ENCODE assay signal across 16 cellular contexts in genomic region chr13:99227331-99227900, GRCh38. TPM values are rescaled to one million over a fixed set of nuclear protein-coding genes. Genes with fewer than 3 reads are reported as not detected.
A peak's percentile ranks its signal among the peaks of the same experiment; 100 is the strongest.
DNase-seq lines count a peak whose midpoint lies in the region; ATAC-seq and TF ChIP-seq lines count a peak whose summit lies in the region.
"Had no signal": no experiment of that assay in that cellular context is flagged by ENCODE, and none has a peak within 500 bp of the region (broad histone marks: within the 10 kb centered on the region; RNA-seq: fewer than 3 reads in every experiment).

No MANE protein-coding gene starts in this region.

- peaks cover 63 to 86% (median 76%) of the 10 kb centered on the region in 4 donors for H3K4me1 Mint-ChIP-seq in CD4-positive, alpha-beta memory T cell
- peaks cover 93% of the 10 kb centered on the region for H3K4me1 Mint-ChIP-seq in activated B cell treated with CpG ODN at 0.5 μM for 24 hours
- H3K4me1 Mint-ChIP-seq in naive thymus-derived CD4-positive, alpha-beta T cell: peaks cover 67 to 93% (median 81%) of the 10 kb centered on the region in 7 donors

- no peak overlapping the region for H3K4me3 ChIP-seq in CD4-positive, alpha-beta memory T cell (ENCODE audit: low read length in 2 of 2)
- no peak overlapping the region for H3K4me3 ChIP-seq in naive thymus-derived CD4-positive, alpha-beta T cell (ENCODE audit: low read length)
- no peak overlapping the region for H3K4me3 ChIP-seq in esophagus squamous epithelium
- H3K4me3 ChIP-seq: hepatocyte, right lobe of liver, stomach had no signal

- ATAC-seq in activated B cell treated with CpG ODN at 0.5 μM for 24 hours (ENCODE audit: low read depth) (no peak), HG02571 (IDR thresholded peaks at IDR 0.05; ENCODE audit: unreplicated experiment) (no peak)
- ATAC-seq in naive thymus-derived CD4-positive, alpha-beta T cell: no peak
- ATAC-seq: activated CD4-positive, CD25-positive, alpha-beta regulatory T cell treated with anti-CD3 and anti-CD28 coated beads, Interleukin-2, amount 50 U/mL, for 24 hours; left lobe of liver had no signal

- H3K27me3 Mint-ChIP-seq in CD4-positive, alpha-beta memory T cell: no peaks in the 10 kb centered on the region
- no peaks in the 10 kb centered on the region for H3K27me3 Mint-ChIP-seq in activated B cell treated with CpG ODN at 0.5 μM for 24 hours
- H3K27me3 Mint-ChIP-seq in naive thymus-derived CD4-positive, alpha-beta T cell: no peaks in the 10 kb centered on the region

- DNase-seq in CD4-positive, alpha-beta memory T cell: no peak
- peak; percentile 21 for DNase-seq in GM04503 (ENCODE audit: low read depth)
- no peak for DNase-seq in activated B cell treated with CpG ODN at 0.5 μM for 24 hours
- no peak for DNase-seq in naive thymus-derived CD4-positive, alpha-beta T cell
- DNase-seq in esophagus squamous epithelium (lab: John Stamatoyannopoulos, UW): no peak
- no peak for DNase-seq in ecto neural progenitor cell (ENCODE audit: low spot score)
- DNase-seq: cerebellar nuclear complex; NCI-H1092; nephron progenitor cell; right lobe of liver; stimulated activated CD4-positive, alpha-beta T cell treated with anti-CD3 and anti-CD28 coated beads, Interleukin-4, amount 100 ng/mL, for 24 hours; stomach had no signal

- peaks cover 0 to 8% (median 2%) of the 10 kb centered on the region in 8 donors for H3K9me3 Mint-ChIP-seq in CD4-positive, alpha-beta memory T cell
- peaks cover 2% of the 10 kb centered on the region for H3K9me3 Mint-ChIP-seq in activated B cell treated with CpG ODN at 0.5 μM for 24 hours
- H3K9me3 Mint-ChIP-seq in naive thymus-derived CD4-positive, alpha-beta T cell: peaks cover 0 to 8% (median 0%) of the 10 kb centered on the region in 11 donors

- TF ChIP-seq CTCF in activated B cell treated with CpG ODN at 0.5 μM for 24 hours (IDR thresholded peaks at IDR 0.05) (no peak), esophagus squamous epithelium (IDR thresholded peaks at IDR 0.05) (no peak)

- H3K36me3 ChIP-seq in CD4-positive, alpha-beta memory T cell (ENCODE audit: insufficient read depth, low read length): no peaks in the 10 kb centered on the region
- no peaks in the 10 kb centered on the region for H3K36me3 ChIP-seq in naive thymus-derived CD4-positive, alpha-beta T cell (ENCODE audit: control insufficient read depth in 2 of 3, insufficient read depth in 3 of 3, low read length in 3 of 3)
- H3K36me3 ChIP-seq in esophagus squamous epithelium: peaks cover 0 to 10% (median 0%) of the 10 kb centered on the region in 3 donors
- H3K36me3 ChIP-seq: right lobe of liver had no signal

- POLR2A ChIA-PET in CD4-positive, alpha-beta memory T cell (lab: Charles Lee; ENCODE audit: partially characterized antibody): interaction anchor here (0.6 to 1.2 kb wide), 8 partner anchors 8 to 115 kb away, joined by 3 to 4 read pairs (median 3); partner anchors contain the start of gene UBAC2
- POLR2A ChIA-PET in activated B cell treated with CpG ODN at 0.5 μM for 24 hours (lab: Charles Lee): interaction anchor here (1.1 to 1.7 kb wide), 4 partner anchors 10 to 30 kb away, joined by 4 to 7 read pairs (median 4); partner anchors contain the start of genes GPR18 and UBAC2
- POLR2A ChIA-PET in naive thymus-derived CD4-positive, alpha-beta T cell (lab: Charles Lee): interaction anchor here (1.0 to 1.3 kb wide), 5 partner anchors 9 to 53 kb away, joined by 3 to 5 read pairs (median 3); no protein-coding TSS in a partner anchor

- no peak overlapping the region for H3K27ac ChIP-seq in CD4-positive, alpha-beta memory T cell (ENCODE audit: low read depth, low read length)
- no peak overlapping the region for H3K27ac ChIP-seq in naive thymus-derived CD4-positive, alpha-beta T cell (ENCODE audit: low read depth, low read length)
- no peak overlapping the region for H3K27ac ChIP-seq in esophagus squamous epithelium
- H3K27ac ChIP-seq: hepatocyte, right lobe of liver, stomach had no signal

- peak overlapping the region; percentile 16 to 91 (median 46) for H3K4me3 Mint-ChIP-seq in CD4-positive, alpha-beta memory T cell
- peak overlapping the region; percentile 59 for H3K4me3 Mint-ChIP-seq in activated B cell treated with CpG ODN at 0.5 μM for 24 hours
- H3K4me3 Mint-ChIP-seq in naive thymus-derived CD4-positive, alpha-beta T cell: peak overlapping the region in 9 of 10 donors; percentile 11 to 74 (median 54)
- H3K4me3 Mint-ChIP-seq: nephron progenitor cell had no signal

- WGBS in esophagus squamous epithelium, 2 donors: 86 to 93% methylated on average over 5 to 6 of the region's 6 CpGs

- H3K9me3 ChIP-seq in CD4-positive, alpha-beta memory T cell (ENCODE audit: control insufficient read depth in 1 of 2, low read length in 2 of 2): no peaks in the 10 kb centered on the region
- H3K9me3 ChIP-seq in naive thymus-derived CD4-positive, alpha-beta T cell (ENCODE audit: control insufficient read depth in 2 of 3, low read length in 3 of 3): no peaks in the 10 kb centered on the region
- no peaks in the 10 kb centered on the region for H3K9me3 ChIP-seq in esophagus squamous epithelium
- H3K9me3 ChIP-seq: right lobe of liver, stomach had no signal

- H3K36me3 Mint-ChIP-seq in CD4-positive, alpha-beta memory T cell: peaks cover 22 to 25% of the 10 kb centered on the region in 2 donors
- peaks cover 17% of the 10 kb centered on the region for H3K36me3 Mint-ChIP-seq in activated B cell treated with CpG ODN at 0.5 μM for 24 hours (ENCODE audit: low read depth)
- peaks cover 0 to 42% (median 28%) of the 10 kb centered on the region in 5 donors for H3K36me3 Mint-ChIP-seq in naive thymus-derived CD4-positive, alpha-beta T cell

- peak overlapping the region; percentile 16 to 92 (median 76) for H3K27ac Mint-ChIP-seq in CD4-positive, alpha-beta memory T cell
- H3K27ac Mint-ChIP-seq in activated B cell treated with CpG ODN at 0.5 μM for 24 hours: peak overlapping the region; percentile 66
- peak overlapping the region; percentile 16 to 98 (median 77) for H3K27ac Mint-ChIP-seq in naive thymus-derived CD4-positive, alpha-beta T cell

- H3K4me1 ChIP-seq in CD4-positive, alpha-beta memory T cell (ENCODE audit: insufficient read depth, low read length): peaks cover 97% of the 10 kb centered on the region
- peaks cover 71% of the 10 kb centered on the region in 2 donors for H3K4me1 ChIP-seq in naive thymus-derived CD4-positive, alpha-beta T cell (ENCODE audit: control insufficient read depth in 2 of 2, insufficient read depth in 2 of 2, low read length in 2 of 2)
- peaks cover 0 to 56% (median 35%) of the 10 kb centered on the region in 3 donors for H3K4me1 ChIP-seq in esophagus squamous epithelium

- intact Hi-C loops in CD4-positive, alpha-beta memory T cell (cut with micrococcal nuclease): no loop called here
- intact Hi-C loops in activated B cell treated with CpG ODN at 0.5 μM for 24 hours (cut with micrococcal nuclease): no loop called here
- intact Hi-C loops in naive thymus-derived CD4-positive, alpha-beta T cell (cut with micrococcal nuclease): no loop called here
- intact Hi-C loops in esophagus squamous epithelium (cut with DNase I): no loop called here

- CTCF ChIA-PET in CD4-positive, alpha-beta memory T cell (lab: Charles Lee; ENCODE audit: partially characterized antibody): interaction anchor here (0.9 to 2.3 kb wide), 4 partner anchors 10 to 51 kb away, joined by 3 to 13 read pairs (median 4); no protein-coding TSS in a partner anchor
- CTCF ChIA-PET in activated B cell treated with CpG ODN at 0.5 μM for 24 hours (lab: Charles Lee): interaction anchor here (0.9 kb wide), 1 partner anchor 23 kb away, joined by 3 read pairs; no protein-coding TSS in a partner anchor
- CTCF ChIA-PET in naive thymus-derived CD4-positive, alpha-beta T cell (lab: Charles Lee): interaction anchor here (0.8 kb wide), 1 partner anchor 51 kb away, joined by 3 read pairs; no protein-coding TSS in a partner anchor

- no peaks in the 10 kb centered on the region for H3K27me3 ChIP-seq in CD4-positive, alpha-beta memory T cell (ENCODE audit: insufficient read depth, low read length)
- H3K27me3 ChIP-seq in naive thymus-derived CD4-positive, alpha-beta T cell (ENCODE audit: control insufficient read depth in 2 of 2, insufficient read depth in 2 of 2, low read length in 2 of 2): no peaks in the 10 kb centered on the region
- no peaks in the 10 kb centered on the region for H3K27me3 ChIP-seq in esophagus squamous epithelium
- H3K27me3 ChIP-seq: hepatocyte, right lobe of liver, stomach had no signal

- TF ChIP-seq POLR2A in esophagus squamous epithelium (IDR thresholded peaks at IDR 0.05): no peak

RNA-seq across cellular contexts. Expression of gene UBAC2, which starts 26.8 kb away (rescaled TPM):
- 10 to 100 TPM; 88.4 to 89.0 TPM for total RNA-seq in CD4-positive, alpha-beta memory T cell
- 100 to 1,000 TPM; 112 to 161 TPM for polyA plus RNA-seq in CD4-positive, alpha-beta memory T cell
- total RNA-seq in activated B cell treated with CpG ODN at 0.5 μM for 24 hours (40.6 and 51.0 TPM in 2 replicates), esophagus squamous epithelium (10 to 100 TPM; 60.8 to 84.6 (median 75.0) TPM)
- total RNA-seq in naive thymus-derived CD4-positive, alpha-beta T cell: 100 to 1,000 TPM in 2 of 5 experiments, 10 to 100 TPM in 3; 63.3 to 114 (median 90.2) TPM
- polyA plus RNA-seq in naive thymus-derived CD4-positive, alpha-beta T cell: 100 to 1,000 TPM; 142 TPM

RNA-seq across cellular contexts. Expression of gene GPR18, which starts 30.8 kb away (rescaled TPM):
- 10 to 100 TPM; 21.5 to 22.8 TPM for total RNA-seq in CD4-positive, alpha-beta memory T cell
- 10 to 100 TPM; 23.1 to 29.5 TPM for polyA plus RNA-seq in CD4-positive, alpha-beta memory T cell
- total RNA-seq in activated B cell treated with CpG ODN at 0.5 μM for 24 hours: 29.0 and 32.4 TPM in 2 replicates
- 10 to 100 TPM; 11.5 to 40.4 (median 21.1) TPM for total RNA-seq in naive thymus-derived CD4-positive, alpha-beta T cell
- 10 to 100 TPM; 27.9 to 35.9 TPM for polyA plus RNA-seq in naive thymus-derived CD4-positive, alpha-beta T cell
- total RNA-seq in esophagus squamous epithelium: under 1 TPM in 1 of 4 donors, not detected in 3; 0.19 TPM
- total RNA-seq: hepatocyte, stomach had no signal
- polyA plus RNA-seq: hepatocyte had no signal

Comparison
In these comparisons a context has a peak if more than half of its experiments do, and no peak if none do; other contexts are left out.
1. RNA of gene GPR18, which starts 30.8 kb away (total RNA-seq): 29.0 to 32.4 TPM in activated B cell treated with CpG ODN at 0.5 μM for 24 hours, 21.5 to 22.8 TPM in CD4-positive, alpha-beta memory T cell and 11.5 to 40.4 TPM in naive thymus-derived CD4-positive, alpha-beta T cell; 0.19 TPM in esophagus squamous epithelium; every median in the first group is over 10 times any median in the second.
2. Peak in every context shown above with its lines, with median percentiles within 50 percentile points of each other: H3K27ac Mint-ChIP-seq and H3K4me3 Mint-ChIP-seq.